Comparison of ENCODE assay signal across 8 cellular contexts in the genomic region with DNA sequence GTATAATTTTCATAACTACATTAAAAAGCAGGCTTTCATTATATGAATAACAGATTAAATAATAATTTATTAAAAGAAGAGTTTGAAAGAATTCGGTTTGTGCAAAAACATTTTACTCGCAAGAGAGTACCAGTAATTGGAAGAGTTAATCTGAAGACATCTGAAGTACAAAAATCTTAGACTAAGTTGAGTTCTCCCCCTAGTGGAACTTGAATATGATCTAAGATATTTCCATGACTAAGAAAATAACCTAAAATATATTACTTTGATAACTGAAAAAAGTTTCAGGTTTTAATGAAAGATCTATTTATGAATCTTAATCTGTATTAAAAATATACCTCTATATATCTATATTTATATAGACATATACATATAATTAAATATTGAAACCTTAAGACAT.
DNase-seq lines count a peak whose midpoint lies in the region; ATAC-seq and TF ChIP-seq lines count a peak whose summit lies in the region.

No MANE protein-coding gene starts in this region.

- H2AFZ ChIP-seq in GM23248 (no peak overlapping the region), hepatocyte (no peak overlapping the region)

- in situ Hi-C loops in GM23248 (cut with MboI) = no loop called here
- in situ Hi-C loops in SK-MEL-5 (cut with HindIII; ENCODE audit: low pct_unique_long_range_greater_than_20kb, low sequenced_read_pairs) = no loop called here

- H3F3A ChIP-seq in GM23248 (ENCODE audit: insufficient read depth) = no peaks in the 10 kb centered on the region

- no peaks in the 10 kb centered on the region for H3K79me2 ChIP-seq in GM23248 (ENCODE audit: insufficient read depth)
- no peaks in the 10 kb centered on the region for H3K79me2 ChIP-seq in hepatocyte

- peaks cover 2% of the 10 kb centered on the region for H3K4me1 Mint-ChIP-seq in CD8-positive, alpha-beta T cell (ENCODE audit: low read depth)
- no peaks in the 10 kb centered on the region for H3K4me1 Mint-ChIP-seq in Calu3 (ENCODE audit: low read depth, unreplicated experiment)

- TF ChIP-seq CTCF in CD8-positive, alpha-beta T cell (IDR thresholded peaks at IDR 0.05) = peak; percentile 91
- TF ChIP-seq CTCF in hepatocyte (IDR thresholded peaks at IDR 0.05; ENCODE audit: poor library complexity) (peak; percentile 59), Calu3 (IDR thresholded peaks at IDR 0.05; ENCODE audit: unreplicated experiment) (no peak)

- peak; percentile 59 for ATAC-seq in CD8-positive, alpha-beta T cell
- ATAC-seq in GM18505 (IDR thresholded peaks at IDR 0.05; ENCODE audit: unreplicated experiment) = no peak
- ATAC-seq in GM19351 (IDR thresholded peaks at IDR 0.05; ENCODE audit: unreplicated experiment) = no peak

- no peak overlapping the region for H3K27ac Mint-ChIP-seq in CD8-positive, alpha-beta T cell
- no peak overlapping the region for H3K27ac Mint-ChIP-seq in Calu3 (ENCODE audit: unreplicated experiment)

- intact Hi-C loops in CD8-positive, alpha-beta T cell (cut with DNase I, micrococcal nuclease) = loop anchor here (1.0 to 5.0 kb wide), 5 partner anchors 112 to 289 kb away; partner anchors contain the start of gene GFI1 (in 1 of the 2)
- intact Hi-C loops in Calu3 (cut with micrococcal nuclease; ENCODE audit: unreplicated experiment) = loop anchor here (2.0 kb wide), 1 partner anchor 288 kb away; no protein-coding TSS in a partner anchor

- H3K9ac ChIP-seq in GM23248 = no peak overlapping the region

- TF ChIP-seq POLR2A in GM18505 (IDR thresholded peaks at IDR 0.05; ENCODE audit: borderline replicate concordance, extremely low read depth, insufficient read depth, insufficient read length) = no peak

- WGBS in GM23248 (ENCODE audit: low coverage in 1 of 2, low lambda C conversion rate in 2 of 2, missing lambda C conversion rate in 2 of 2), 2 experiments = 28 to 30% methylated on average over 2 of the region's 2 CpGs
- WGBS in hepatocyte (ENCODE audit: low lambda C conversion rate, missing lambda C conversion rate) = 81% methylated on average over 2 of the region's 2 CpGs

- POLR2A ChIA-PET in CD8-positive, alpha-beta T cell (lab: Charles Lee) = no interaction called here

- DNase-seq in CD8-positive, alpha-beta T cell = no peak
- DNase-seq in GM23248 (peak; percentile 72), SK-MEL-5 (ENCODE audit: low read depth, low spot score) (peak; percentile 50), hepatocyte (ENCODE audit: low spot score) (peak; percentile 27), Calu3 (no peak)
- no peak for DNase-seq in activated naive CD4-positive, alpha-beta T cell treated with anti-CD3 and anti-CD28 coated beads, Interleukin-2, amount 50 U/mL, for 16 hours

- no peak overlapping the region for H3K4me3 ChIP-seq in CD8-positive, alpha-beta T cell (ENCODE audit: low read depth, low read length)
- H3K4me3 ChIP-seq in GM23248 = no peak overlapping the region
- no peak overlapping the region for H3K4me3 ChIP-seq in hepatocyte

- H3K9me2 ChIP-seq in GM23248 (ENCODE audit: insufficient read depth) = no peaks in the 10 kb centered on the region
- H3K9me2 ChIP-seq in hepatocyte (replicated peaks; ENCODE audit: insufficient read depth) = no peaks in the 10 kb centered on the region

- no peaks in the 10 kb centered on the region for H3K36me3 ChIP-seq in CD8-positive, alpha-beta T cell (ENCODE audit: insufficient read depth, low read length)
- H3K36me3 ChIP-seq in GM23248 (ENCODE audit: low read depth) (no peaks in the 10 kb centered on the region), hepatocyte (replicated peaks; ENCODE audit: insufficient read depth, low read depth) (no peaks in the 10 kb centered on the region)

- H4K20me1 ChIP-seq in GM23248 (ENCODE audit: insufficient read depth) = no peaks in the 10 kb centered on the region
- H4K20me1 ChIP-seq in hepatocyte (ENCODE audit: insufficient read depth, poor library complexity, severe bottlenecking) = no peaks in the 10 kb centered on the region

- H3K4me3 Mint-ChIP-seq in CD8-positive, alpha-beta T cell = no peak overlapping the region
- H3K4me3 Mint-ChIP-seq in Calu3 (ENCODE audit: low read depth, unreplicated experiment) = no peak overlapping the region

- no peaks in the 10 kb centered on the region for H3K9me3 ChIP-seq in CD8-positive, alpha-beta T cell (ENCODE audit: low read length)
- H3K9me3 ChIP-seq in GM23248 (ENCODE audit: low read depth) (no peaks in the 10 kb centered on the region), hepatocyte (ENCODE audit: low read depth) (no peaks in the 10 kb centered on the region)

- H3K4me1 ChIP-seq in CD8-positive, alpha-beta T cell (ENCODE audit: insufficient read depth, low read length) = no peaks in the 10 kb centered on the region
- H3K4me1 ChIP-seq in GM23248 (ENCODE audit: insufficient read depth) (no peaks in the 10 kb centered on the region), hepatocyte (ENCODE audit: insufficient read depth) (no peaks in the 10 kb centered on the region)

- H3K36me3 Mint-ChIP-seq in CD8-positive, alpha-beta T cell = no peaks in the 10 kb centered on the region
- H3K36me3 Mint-ChIP-seq in Calu3 (ENCODE audit: insufficient read depth, unreplicated experiment) = no peaks in the 10 kb centered on the region

- no peaks in the 10 kb centered on the region for H3K27me3 Mint-ChIP-seq in CD8-positive, alpha-beta T cell (ENCODE audit: low read depth)
- no peaks in the 10 kb centered on the region for H3K27me3 Mint-ChIP-seq in Calu3 (ENCODE audit: unreplicated experiment)

- H3K4me2 ChIP-seq in GM23248 (ENCODE audit: unreplicated experiment) = no peak overlapping the region
- no peak overlapping the region for H3K4me2 ChIP-seq in hepatocyte

- H3K27me3 ChIP-seq in CD8-positive, alpha-beta T cell (ENCODE audit: insufficient read depth, low read length) = no peaks in the 10 kb centered on the region
- H3K27me3 ChIP-seq in GM23248 (replicated peaks; ENCODE audit: insufficient read depth) (no peaks in the 10 kb centered on the region), hepatocyte (no peaks in the 10 kb centered on the region)

- CTCF ChIA-PET in CD8-positive, alpha-beta T cell (lab: Charles Lee) = interaction anchor here (0.8 to 1.8 kb wide), 9 partner anchors 114 to 308 kb away, joined by 3 to 8 read pairs (median 4); no protein-coding TSS in a partner anchor
- CTCF ChIA-PET in Calu3 (lab: Charles Lee) = no interaction called here

- BruUV-seq in Calu3 (replicated peaks; lab: Mats Ljungman, UMichigan) = no TSS peak

- H3K27ac ChIP-seq in CD8-positive, alpha-beta T cell (ENCODE audit: low read depth, low read length) = no peak overlapping the region
- H3K27ac ChIP-seq in GM23248 (no peak overlapping the region), hepatocyte (no peak overlapping the region)

- no peaks in the 10 kb centered on the region for H3K9me3 Mint-ChIP-seq in CD8-positive, alpha-beta T cell
- H3K9me3 Mint-ChIP-seq in Calu3 (ENCODE audit: low read depth, unreplicated experiment) = no peaks in the 10 kb centered on the region

Comparison
In these comparisons a context has a peak if more than half of its experiments do, and no peak if none do; other contexts are left out.
1. DNase-seq: peak in GM23248 (single experiment), SK-MEL-5 (single experiment) and hepatocyte (single experiment); none in CD8-positive, alpha-beta T cell (0 of 7), activated naive CD4-positive, alpha-beta T cell treated with anti-CD3 and anti-CD28 coated beads, Interleukin-2, amount 50 U/mL, for 16 hours (single experiment) and Calu3 (single experiment).